1 cellular context compared by ENCODE assay signal in genomic region chr7:142602183-142602582, GRCh38.
TF ChIP-seq lines count a peak whose summit lies in the region.

No MANE protein-coding gene starts in this region.

TF ChIP-seq in IMR-90, 13 proteins besides CTCF, POLR2A, EP300 and RAD21:
- no peak for TF ChIP-seq USF2 (IDR thresholded peaks at IDR 0.05; ENCODE audit: low read depth, low read length)
- TF ChIP-seq RCOR1 (IDR thresholded peaks at IDR 0.05; ENCODE audit: insufficient replicate concordance, low read length), result no peak
- no peak for TF ChIP-seq BHLHE40 (IDR thresholded peaks at IDR 0.05; ENCODE audit: low read depth, low read length)
- no peak for TF ChIP-seq CEBPB (IDR thresholded peaks at IDR 0.05; ENCODE audit: low read depth, low read length)
- no peak for TF ChIP-seq NFE2L2 (IDR thresholded peaks at IDR 0.05; ENCODE audit: low read depth, low read length)
- no peak for TF ChIP-seq MAZ (IDR thresholded peaks at IDR 0.05; ENCODE audit: borderline replicate concordance, low read depth, low read length)
